In the genomic region with DNA sequence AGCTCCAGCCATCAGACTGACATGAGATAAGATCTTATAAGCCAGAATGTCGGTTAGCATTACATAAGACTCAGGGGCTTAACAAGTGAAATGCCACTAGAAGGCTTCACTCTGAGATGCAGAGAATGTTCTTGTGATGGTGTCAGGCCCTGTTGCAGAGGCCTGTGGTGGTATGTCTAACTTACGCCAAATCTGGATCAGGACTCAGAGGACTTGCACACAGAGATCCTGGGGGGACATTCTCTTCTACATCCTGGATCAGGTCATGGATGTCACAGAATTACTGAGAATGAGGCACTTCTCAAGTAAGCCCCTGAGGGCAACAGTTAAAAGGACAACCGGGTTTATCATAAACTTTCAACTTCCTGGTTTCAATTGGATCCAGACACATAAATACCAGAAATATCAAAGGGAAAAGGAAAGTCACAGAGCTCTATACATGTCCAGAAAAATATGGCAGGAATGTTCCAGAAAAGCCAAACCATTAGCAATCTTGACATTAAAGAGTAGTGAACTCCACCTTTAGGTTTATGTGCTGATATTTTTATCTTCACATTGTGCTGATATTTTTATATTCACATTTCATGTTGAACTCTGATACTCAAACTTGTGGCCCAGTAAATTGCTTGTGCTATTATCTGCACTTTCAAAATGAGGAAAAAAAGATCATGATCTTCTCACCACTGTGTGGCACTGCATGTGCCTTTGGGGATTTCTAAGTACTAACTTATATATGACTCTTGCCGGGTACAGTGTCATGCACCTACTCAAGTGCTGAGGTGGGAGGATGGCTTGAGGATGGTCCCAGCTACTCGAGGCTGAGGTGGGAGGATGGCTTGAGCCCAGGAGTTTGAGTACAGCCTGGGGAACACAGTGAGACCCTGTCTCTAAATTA, we compare ENCODE assay signal across 17 cellular contexts.
DNase-seq lines count a peak whose midpoint lies in the region; ATAC-seq, FAIRE-seq and TF ChIP-seq lines count a peak whose summit lies in the region.
"Had no signal": no experiment of that assay in that cellular context is flagged by ENCODE, and none has a peak within 500 bp of the region (broad histone marks: within the 10 kb centered on the region; RNA-seq: fewer than 3 reads in every experiment).

No MANE protein-coding gene starts in this region.

- H3F3A ChIP-seq in Loucy (ENCODE audit: low read depth) = no peaks in the 10 kb centered on the region

- no TSS peak for BruUV-seq in GM12878 (replicated peaks; lab: Mats Ljungman, UMichigan)

- H3K4me1 ChIP-seq in Loucy (ENCODE audit: insufficient read depth, low read length, poor library complexity, severe bottlenecking) = peaks cover 26% of the 10 kb centered on the region
- H3K4me1 ChIP-seq in GM12878 (ENCODE audit: control insufficient read depth, insufficient read depth, low read length) = no peaks in the 10 kb centered on the region
- H3K4me1 ChIP-seq in right lobe of liver = no peaks in the 10 kb centered on the region
- H3K4me1 ChIP-seq: spleen, stomach had no signal

- no peak overlapping the region for H3K9ac ChIP-seq in Loucy (ENCODE audit: low read depth, low read length, poor library complexity, severe bottlenecking)
- H3K9ac ChIP-seq in GM12878 (ENCODE audit: control insufficient read depth, insufficient read depth, low read length) = no peak overlapping the region

- WGBS in GM12878 (ENCODE audit: insufficient coverage, insufficient replicate concordance, low lambda C conversion rate, missing lambda C conversion rate) = 14% methylated on average over 5 of the region's 5 CpGs
- 57% methylated on average over 4 of the region's 5 CpGs for WGBS in right lobe of liver (ENCODE audit: insufficient coverage, low coverage, low lambda C conversion rate, missing lambda C conversion rate)

- H3K79me2 ChIP-seq in Loucy (ENCODE audit: insufficient read depth, low read length) = no peaks in the 10 kb centered on the region
- H3K79me2 ChIP-seq in GM12878 (ENCODE audit: control insufficient read depth, insufficient read depth, low read length) = no peaks in the 10 kb centered on the region

- no peak for TF ChIP-seq EP300 in GM12878 (IDR thresholded peaks at IDR 0.05; ENCODE audit: borderline replicate concordance in 1 of 2, control insufficient read depth in 1 of 2, low read depth in 2 of 2, low read length in 2 of 2)

- in situ Hi-C loops in GM12878 (cut with MboI) = no loop called here

- H3K9me3 ChIP-seq in Loucy (ENCODE audit: insufficient read depth, low read depth, low read length) = no peaks in the 10 kb centered on the region
- H3K9me3 ChIP-seq in GM12878 (replicated peaks; ENCODE audit: control insufficient read depth, insufficient read depth, low read length) = no peaks in the 10 kb centered on the region; the same call in 2 of the 3 replicates
- H3K9me3 ChIP-seq in right lobe of liver = no peaks in the 10 kb centered on the region
- H3K9me3 ChIP-seq: spleen, stomach had no signal

- no peaks in the 10 kb centered on the region for H4K20me1 ChIP-seq in Loucy (ENCODE audit: insufficient read depth, low read length, poor library complexity, severe bottlenecking)
- no peaks in the 10 kb centered on the region for H4K20me1 ChIP-seq in GM12878 (ENCODE audit: control insufficient read depth, insufficient read depth)

- DNase-seq in AG10803 (ENCODE audit: low read depth) = peak; percentile 50
- no peak for DNase-seq in GM12878 (ENCODE audit: low read depth, low spot score)
- no peak for DNase-seq in right lobe of liver
- no peak for DNase-seq in midbrain (lab: John Stamatoyannopoulos, UW)
- no peak for DNase-seq in stimulated activated CD4-positive, alpha-beta T cell treated with anti-CD3 and anti-CD28 coated beads, Interleukin-15, amount 100 ng/mL, for 24 hours
- no peak for DNase-seq in stimulated activated effector memory CD8-positive, alpha-beta T cell treated with anti-CD3 and anti-CD28 coated beads, Interleukin-12 subunit alpha, Interleukin-12 subunit beta, amount 100 ng/mL, for 72 hours (ENCODE audit: low spot score in 2 of 2)
- DNase-seq: activated CD4-positive, alpha-beta memory T cell treated with anti-CD3 and anti-CD28 coated beads for 36 hours; anterior cingulate cortex; DMS 273 treated with DMSO at 0.1 percent for 48 hours; MM.1S; SIG-M5; spleen; stomach had no signal

- H3K4me1 Mint-ChIP-seq in stimulated activated effector memory CD8-positive, alpha-beta T cell treated with anti-CD3 and anti-CD28 coated beads, Interleukin-12 subunit alpha, Interleukin-12 subunit beta, amount 100 ng/mL, for 72 hours = peaks cover 10% of the 10 kb centered on the region

- no peak overlapping the region for H3K27ac Mint-ChIP-seq in stimulated activated effector memory CD8-positive, alpha-beta T cell treated with anti-CD3 and anti-CD28 coated beads, Interleukin-12 subunit alpha, Interleukin-12 subunit beta, amount 100 ng/mL, for 72 hours
- H3K27ac Mint-ChIP-seq: activated CD4-positive, alpha-beta memory T cell treated with anti-CD3 and anti-CD28 coated beads for 36 hours; activated T-helper 17 cell treated with anti-CD3 and anti-CD28 coated beads, Interleukin-2, amount 50 U/mL, for 72 hours had no signal

- H3K36me3 Mint-ChIP-seq in stimulated activated effector memory CD8-positive, alpha-beta T cell treated with anti-CD3 and anti-CD28 coated beads, Interleukin-12 subunit alpha, Interleukin-12 subunit beta, amount 100 ng/mL, for 72 hours = no peaks in the 10 kb centered on the region
- H3K36me3 Mint-ChIP-seq: activated CD4-positive, alpha-beta memory T cell treated with anti-CD3 and anti-CD28 coated beads for 36 hours had no signal

- TF ChIP-seq POLR2A in GM12878 (IDR thresholded peaks at IDR 0.05; ENCODE audit: low read depth, low read length) (no peak), right lobe of liver (IDR thresholded peaks at IDR 0.05) (no peak)

- SMC1A ChIA-PET in GM12878 (lab: Charles Lee; ENCODE audit: uncharacterized antibody, unreplicated experiment) = no interaction called here

- RAD21 ChIA-PET in GM12878 (lab: Charles Lee; ENCODE audit: unreplicated experiment) = no interaction called here

- no peak overlapping the region for H3K4me2 ChIP-seq in Loucy (ENCODE audit: low read depth, low read length, poor library complexity, severe bottlenecking)
- H3K4me2 ChIP-seq in GM12878 (ENCODE audit: control insufficient read depth, insufficient read depth) = no peak overlapping the region

- TF ChIP-seq RAD21 in GM12878 (IDR thresholded peaks at IDR 0.05; ENCODE audit: insufficient read depth, low read depth, low read length) = no peak

- no peaks in the 10 kb centered on the region for H3K9me2 ChIP-seq in Loucy (replicated peaks; ENCODE audit: low read depth, low read length)

- no peaks in the 10 kb centered on the region for H3K36me3 ChIP-seq in Loucy (ENCODE audit: insufficient read depth, low read length)
- no peaks in the 10 kb centered on the region for H3K36me3 ChIP-seq in GM12878 (ENCODE audit: control insufficient read depth in 2 of 2, insufficient read depth in 2 of 2, low read length in 1 of 2)
- no peaks in the 10 kb centered on the region for H3K36me3 ChIP-seq in right lobe of liver
- H3K36me3 ChIP-seq: spleen, stomach had no signal

- intact Hi-C loops in GM12878 (cut with micrococcal nuclease; ENCODE audit: unreplicated experiment) (no loop called here), right lobe of liver (cut with DNase I) (no loop called here)

- no peak for FAIRE-seq in GM12878 (lab: Jason Lieb, UNC)
- FAIRE-seq: frontal cortex had no signal

- H3K9me3 Mint-ChIP-seq in stimulated activated effector memory CD8-positive, alpha-beta T cell treated with anti-CD3 and anti-CD28 coated beads, Interleukin-12 subunit alpha, Interleukin-12 subunit beta, amount 100 ng/mL, for 72 hours = no peaks in the 10 kb centered on the region
- H3K9me3 Mint-ChIP-seq: activated CD4-positive, alpha-beta memory T cell treated with anti-CD3 and anti-CD28 coated beads for 36 hours; activated T-helper 17 cell treated with anti-CD3 and anti-CD28 coated beads, Interleukin-2, amount 50 U/mL, for 72 hours had no signal

- H2AFZ ChIP-seq in Loucy (ENCODE audit: low read length) (no peak overlapping the region), GM12878 (ENCODE audit: control insufficient read depth, low read depth, low read length) (no peak overlapping the region)

- CTCF ChIA-PET in GM12878 (lab: Yijun Ruan, JAX) = interaction anchor here (0.6 to 1.6 kb wide), 2 partner anchors 31 to 101 kb away, joined by 3 to 7 read pairs; no protein-coding TSS in a partner anchor

- TF ChIP-seq CTCF in AG10803 (conservative IDR thresholded peaks at IDR 0.05; ENCODE audit: low read length) = no peak
- peak; percentile 46 for TF ChIP-seq CTCF in Loucy (conservative IDR thresholded peaks at IDR 0.05; ENCODE audit: low read length)
- no peak for TF ChIP-seq CTCF in GM12878 (IDR thresholded peaks at IDR 0.05 in 2 of 3, conservative IDR thresholded peaks at IDR 0.05 in 1 of 3; ENCODE audit: control insufficient read depth in 2 of 3, extremely low read depth in 1 of 3, insufficient read depth in 1 of 3, low read depth in 3 of 3, low read length in 3 of 3)
- peak in 3 of 4 donors; percentile 22 to 26 (median 25) for TF ChIP-seq CTCF in right lobe of liver (IDR thresholded peaks at IDR 0.05)

- no peak overlapping the region for H3K27ac ChIP-seq in GM12878 (ENCODE audit: control insufficient read depth, insufficient read depth)
- no peak overlapping the region for H3K27ac ChIP-seq in right lobe of liver
- H3K27ac ChIP-seq: spleen, stomach had no signal

- H3K27me3 ChIP-seq in Loucy (ENCODE audit: insufficient read depth, low read length, poor library complexity, severe bottlenecking) (no peaks in the 10 kb centered on the region), GM12878 (replicated peaks in 1 of 2; ENCODE audit: control insufficient read depth in 2 of 2, insufficient read depth in 2 of 2, low read length in 1 of 2) (0 out of 4 replicates have a peak, but pooled peaks cover 0 to under 1% of the 10 kb centered on the region in 2 experiments), right lobe of liver (no peaks in the 10 kb centered on the region)
- H3K27me3 ChIP-seq: spleen, stomach had no signal

- no peak overlapping the region for H3K4me3 Mint-ChIP-seq in stimulated activated effector memory CD8-positive, alpha-beta T cell treated with anti-CD3 and anti-CD28 coated beads, Interleukin-12 subunit alpha, Interleukin-12 subunit beta, amount 100 ng/mL, for 72 hours
- H3K4me3 Mint-ChIP-seq: activated CD4-positive, alpha-beta memory T cell treated with anti-CD3 and anti-CD28 coated beads for 36 hours; activated T-helper 17 cell treated with anti-CD3 and anti-CD28 coated beads, Interleukin-2, amount 50 U/mL, for 72 hours had no signal

- ATAC-seq in GM12878 = peak; percentile 28; the same call in 1 of the 3 replicates
- ATAC-seq in right lobe of liver = peak; percentile 51 to 75 (median 60)
- no peak for ATAC-seq in HG03469 (IDR thresholded peaks at IDR 0.05; ENCODE audit: unreplicated experiment)
- ATAC-seq in stimulated activated effector memory CD8-positive, alpha-beta T cell treated with anti-CD3 and anti-CD28 coated beads, Interleukin-12 subunit alpha, Interleukin-12 subunit beta, amount 100 ng/mL, for 72 hours = no peak
- ATAC-seq: activated T-helper 17 cell treated with anti-CD3 and anti-CD28 coated beads, Interleukin-2, amount 50 U/mL, for 72 hours had no signal

- POLR2A ChIA-PET in GM12878 (lab: Charles Lee) = no interaction called here

- H3K4me3 ChIP-seq in AG10803 (ENCODE audit: low read length) (no peak overlapping the region), Loucy (ENCODE audit: low read length, poor library complexity, severe bottlenecking) (no peak overlapping the region), GM12878 (no peak overlapping the region), right lobe of liver (no peak overlapping the region)
- H3K4me3 ChIP-seq: spleen, stomach had no signal

Comparison
In these comparisons a context has a peak if more than half of its experiments do, and no peak if none do; other contexts are left out.
1. CTCF ChIP-seq: peak in Loucy (single experiment) and right lobe of liver (3 of 4); none in AG10803 (single experiment) and GM12878 (0 of 3).
2. ATAC-seq: peak in GM12878 (single experiment) and right lobe of liver (4 of 4); none in HG03469 (single experiment) and stimulated activated effector memory CD8-positive, alpha-beta T cell treated with anti-CD3 and anti-CD28 coated beads, Interleukin-12 subunit alpha, Interleukin-12 subunit beta, amount 100 ng/mL, for 72 hours (single experiment).